In the genomic region with DNA sequence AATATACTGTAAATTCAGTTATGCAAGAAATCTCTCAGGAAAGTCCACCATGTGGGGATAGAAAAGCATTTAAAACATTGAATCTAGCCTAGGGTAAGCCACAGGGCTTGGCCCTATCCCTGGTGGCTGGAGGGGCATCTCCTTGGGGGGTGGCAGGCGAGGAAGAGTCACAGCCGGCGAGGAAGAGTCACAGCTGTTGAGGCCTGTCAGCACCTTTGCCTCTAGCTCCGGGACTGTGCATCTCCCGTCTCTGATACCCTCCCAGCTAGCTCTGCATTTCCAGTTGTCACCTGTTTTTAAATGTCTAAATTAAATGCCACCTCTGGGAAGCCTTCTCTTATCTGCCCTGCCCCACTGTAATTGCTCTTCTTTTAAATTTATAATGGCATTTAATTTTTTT, we compare ENCODE assay signal across 33 cellular contexts.
"Had no signal": no experiment of that assay in that cellular context is flagged by ENCODE, and none has a peak within 500 bp of the region (broad histone marks: within the 10 kb centered on the region; RNA-seq: fewer than 3 reads in every experiment).

No MANE protein-coding gene starts in this region.

- ATAC-seq: activated CD8-positive, alpha-beta T cell treated with anti-CD3 and anti-CD28 coated beads for 36 hours; activated T-cell treated with anti-CD3 and anti-CD28 coated beads, Interleukin-2, amount 50 U/mL, for 4 hours; activated T-helper 17 cell treated with anti-CD3 and anti-CD28 coated beads, Interleukin-2, amount 50 U/mL, for 72 hours; effector memory CD8-positive, alpha-beta T cell; foreskin keratinocyte; gastroesophageal sphincter; T-helper 17 cell had no signal

- H3K4me3 ChIP-seq: esophagus muscularis mucosa, gastroesophageal sphincter had no signal

- H3K4me1 ChIP-seq: esophagus muscularis mucosa, foreskin keratinocyte had no signal

- H3K36me3 ChIP-seq: brain microvascular endothelial cell, esophagus muscularis mucosa, gastroesophageal sphincter had no signal

- H3K27ac ChIP-seq: brain microvascular endothelial cell, esophagus muscularis mucosa, foreskin keratinocyte, gastroesophageal sphincter had no signal

- DNase-seq: activated CD4-positive, alpha-beta T cell treated with anti-CD3 and anti-CD28 coated beads for 1 hour; activated CD4-positive, alpha-beta T cell treated with anti-CD3 and anti-CD28 coated beads for 4 hours; activated CD4-positive, alpha-beta T cell treated with anti-CD3 and anti-CD28 coated beads, Interleukin-2, amount 10 ng/mL, durations not matched to agents 7 days and 5 days; activated CD4-positive, alpha-beta T cell treated with anti-CD3 and anti-CD28 coated beads, Interleukin-2, amount 50 U/mL, for 4 hours; activated CD8-positive, alpha-beta memory T cell treated with anti-CD3 and anti-CD28 coated beads for 24 hours; activated CD8-positive, alpha-beta T cell treated with anti-CD3 and anti-CD28 coated beads for 36 hours; activated effector memory CD4-positive, alpha-beta T cell treated with Interleukin-2 at 50 U/mL for 16 hours; activated gamma-delta T cell treated with Interleukin-2 at 50 U/mL for 16 hours; activated naive CD4-positive, alpha-beta T cell treated with anti-CD3 and anti-CD28 coated beads, Interleukin-2, amount 50 U/mL, for 16 hours; activated naive CD4-positive, alpha-beta T cell treated with Interleukin-2 at 50 U/mL for 16 hours; activated T-cell treated with anti-CD3 and anti-CD28 coated beads, Interleukin-2, amount 50 U/mL, for 4 hours; amniotic stem cell; anterior cingulate cortex; brain microvascular endothelial cell; caudate nucleus; cortex of kidney; dermis blood vessel endothelial cell; effector CD4-positive, alpha-beta T cell; effector memory CD8-positive, alpha-beta T cell; erythroblast; foreskin keratinocyte; head of caudate nucleus; T-helper 1 cell; T-helper 17 cell; T1000 had no signal

- H3K27me3 ChIP-seq: brain microvascular endothelial cell, esophagus muscularis mucosa, foreskin keratinocyte, gastroesophageal sphincter had no signal

- H3K36me3 Mint-ChIP-seq: activated naive CD8-positive, alpha-beta T cell had no signal

- H3K9me3 Mint-ChIP-seq: activated CD4-positive, alpha-beta T cell treated with anti-CD3 and anti-CD28 coated beads, Interleukin-2, amount 10 ng/mL, durations not matched to agents 7 days and 5 days; activated CD8-positive, alpha-beta T cell treated with anti-CD3 and anti-CD28 coated beads for 36 hours; activated T-cell treated with anti-CD3 and anti-CD28 coated beads, Interleukin-2, amount 50 U/mL, for 4 hours; activated T-helper 17 cell treated with anti-CD3 and anti-CD28 coated beads, Interleukin-2, amount 50 U/mL, for 72 hours; effector memory CD8-positive, alpha-beta T cell; T-helper 2 cell treated with Interferon-gamma antibody and Interleukin-4, amounts not matched to agents 5 μg/mL and 100 μg/mL, for 36 hours had no signal

- H3K9me3 ChIP-seq: esophagus muscularis mucosa, gastroesophageal sphincter had no signal

- H3K4me1 Mint-ChIP-seq: activated CD4-positive, alpha-beta T cell treated with anti-CD3 and anti-CD28 coated beads, Interleukin-2, amount 10 ng/mL, durations not matched to agents 7 days and 5 days; activated T-helper 17 cell treated with anti-CD3 and anti-CD28 coated beads, Interleukin-2, amount 50 U/mL, for 72 hours had no signal

- H3K27ac Mint-ChIP-seq: activated CD4-positive, alpha-beta T cell treated with anti-CD3 and anti-CD28 coated beads, Interleukin-2, amount 10 ng/mL, durations not matched to agents 7 days and 5 days; activated CD8-positive, alpha-beta T cell treated with anti-CD3 and anti-CD28 coated beads for 36 hours; activated naive CD8-positive, alpha-beta T cell; activated T-helper 17 cell treated with anti-CD3 and anti-CD28 coated beads, Interleukin-2, amount 50 U/mL, for 72 hours; effector memory CD8-positive, alpha-beta T cell; T-helper 17 cell; T-helper 2 cell treated with Interferon-gamma antibody and Interleukin-4, amounts not matched to agents 5 μg/mL and 100 μg/mL, for 36 hours had no signal

- H3K27me3 Mint-ChIP-seq: activated CD4-positive, alpha-beta T cell treated with anti-CD3 and anti-CD28 coated beads, Interleukin-2, amount 10 ng/mL, durations not matched to agents 7 days and 5 days; activated CD8-positive, alpha-beta T cell treated with anti-CD3 and anti-CD28 coated beads for 36 hours; activated naive CD8-positive, alpha-beta T cell; activated T-helper 17 cell treated with anti-CD3 and anti-CD28 coated beads, Interleukin-2, amount 50 U/mL, for 72 hours; effector memory CD8-positive, alpha-beta T cell; T-helper 17 cell had no signal

- H3K4me3 Mint-ChIP-seq: activated CD4-positive, alpha-beta T cell treated with anti-CD3 and anti-CD28 coated beads, Interleukin-2, amount 10 ng/mL, durations not matched to agents 7 days and 5 days; activated CD8-positive, alpha-beta T cell treated with anti-CD3 and anti-CD28 coated beads for 36 hours; activated naive CD8-positive, alpha-beta T cell; activated T-cell treated with anti-CD3 and anti-CD28 coated beads, Interleukin-2, amount 50 U/mL, for 4 hours; activated T-helper 17 cell treated with anti-CD3 and anti-CD28 coated beads, Interleukin-2, amount 50 U/mL, for 72 hours; effector memory CD8-positive, alpha-beta T cell; T-helper 17 cell; T-helper 2 cell treated with Interferon-gamma antibody and Interleukin-4, amounts not matched to agents 5 μg/mL and 100 μg/mL, for 36 hours had no signal

- FAIRE-seq: astrocyte, bronchial epithelial cell, colon had no signal
